ENCODE assay signal across 8 cellular contexts in genomic region chr16:11743308-11744074, GRCh38. TPM values are rescaled to one million over a fixed set of nuclear protein-coding genes. Genes with fewer than 3 reads are reported as not detected.
A peak's percentile ranks its signal among the peaks of the same experiment; 100 is the strongest.
DNase-seq lines count a peak whose midpoint lies in the region; ATAC-seq and TF ChIP-seq lines count a peak whose summit lies in the region.

No MANE protein-coding gene starts in this region.

- H3K27me3 ChIP-seq in fibroblast of lung (ENCODE audit: control insufficient read depth, insufficient read depth, low read length) (no peaks in the 10 kb centered on the region), neutrophil (no peaks in the 10 kb centered on the region)

- H3K4me1 ChIP-seq in ES-I3 (ENCODE audit: insufficient read depth, low read length), result peaks cover 4% of the 10 kb centered on the region; the same call in 1 of the 2 replicates
- peaks cover 7% of the 10 kb centered on the region for H3K4me1 ChIP-seq in fibroblast of lung (ENCODE audit: control insufficient read depth, extremely low read depth, insufficient read depth, low read length)
- peaks cover 32 to 33% of the 10 kb centered on the region in 2 experiments for H3K4me1 ChIP-seq in neutrophil (ENCODE audit: control insufficient read depth in 1 of 2, insufficient read depth in 1 of 2, low read depth in 1 of 2, low read length in 1 of 2)

- peak overlapping the region; percentile 77 for H3K4me3 ChIP-seq in Jurkat, Clone E6-1 (ENCODE audit: low read length)
- peak overlapping the region; percentile 37 to 64 (median 54) for H3K4me3 ChIP-seq in fibroblast of lung (replicated peaks in 1 of 4; ENCODE audit: control extremely low read depth in 1 of 4, insufficient read depth in 1 of 4, low read depth in 3 of 4, low read length in 4 of 4)
- peak overlapping the region; percentile 83 to 88 for H3K4me3 ChIP-seq in neutrophil (ENCODE audit: low read depth in 1 of 2, low read length in 1 of 2)

- H4K20me1 ChIP-seq in fibroblast of lung (ENCODE audit: control insufficient read depth, extremely low read depth, insufficient read depth, low read length), result no peaks in the 10 kb centered on the region

- peak overlapping the region; percentile 85 for H3K27ac ChIP-seq in fibroblast of lung (ENCODE audit: insufficient read depth, low read length)
- H3K27ac ChIP-seq in neutrophil, result peak overlapping the region; percentile 92

- ATAC-seq in HG02970 (IDR thresholded peaks at IDR 0.05; ENCODE audit: low FRiP score, unreplicated experiment) (no peak), GM18873 (IDR thresholded peaks at IDR 0.05; ENCODE audit: low FRiP score, unreplicated experiment) (no peak), HG03097 (IDR thresholded peaks at IDR 0.05; ENCODE audit: low FRiP score, unreplicated experiment) (no peak)

- peak overlapping the region; percentile 83 for H3K4me2 ChIP-seq in fibroblast of lung (ENCODE audit: extremely low read depth, insufficient read depth, low read length)

- DNase-seq in Jurkat, Clone E6-1 (ENCODE audit: low read depth, low spot score), result no peak
- DNase-seq in activated CD4-positive, alpha-beta T cell treated with anti-CD3 and anti-CD28 coated beads, Interleukin-2, amount 50 U/mL, for 1 hour, result peak; percentile 15
- DNase-seq in fibroblast of lung (ENCODE audit: low read depth in 2 of 2), result peak; percentile 50 to 68

- peak overlapping the region; percentile 61 for H2AFZ ChIP-seq in fibroblast of lung (ENCODE audit: low read length)

- peaks cover 30% of the 10 kb centered on the region for H3K79me2 ChIP-seq in fibroblast of lung (ENCODE audit: control insufficient read depth, insufficient read depth, low read length)

- H3K36me3 ChIP-seq in ES-I3 (ENCODE audit: insufficient read depth, low read length) (no peaks in the 10 kb centered on the region), fibroblast of lung (ENCODE audit: control insufficient read depth, insufficient read depth, low read length) (no peaks in the 10 kb centered on the region), neutrophil (peaks cover 6% of the 10 kb centered on the region)

- H3K9me3 ChIP-seq in ES-I3 (ENCODE audit: control insufficient read depth, insufficient read depth, low read length) (no peaks in the 10 kb centered on the region), fibroblast of lung (ENCODE audit: control insufficient read depth, insufficient read depth, low read depth, low read length) (no peaks in the 10 kb centered on the region), neutrophil (no peaks in the 10 kb centered on the region)

- H3K9ac ChIP-seq in ES-I3 (ENCODE audit: low read depth, low read length), result peak overlapping the region; percentile 94
- H3K9ac ChIP-seq in fibroblast of lung (ENCODE audit: insufficient read depth, low read length), result peak overlapping the region; percentile 62

- TF ChIP-seq CTCF in fibroblast of lung (conservative IDR thresholded peaks at IDR 0.05 in 1 of 2, IDR thresholded peaks at IDR 0.05 in 1 of 2; ENCODE audit: low read depth in 1 of 2, low read length in 2 of 2), result no peak
- TF ChIP-seq CTCF in neutrophil (IDR thresholded peaks at IDR 0.05), result no peak

RNA-seq across cellular contexts. Expression of gene TXNDC11, which starts 0.8 kb away (rescaled TPM):
- polyA plus RNA-seq in Jurkat, Clone E6-1 (2012; ENCODE audit: insufficient read depth, insufficient read length), result 17.9 TPM
- total RNA-seq in fibroblast of lung, result 16.9 and 26.8 TPM in 2 replicates
- 43.8 and 46.2 TPM in 2 replicates for polyA plus RNA-seq in fibroblast of lung
- 27.9 and 29.0 TPM in 2 replicates for polyA plus RNA-seq in fibroblast of lung (2012)
- 22.8 and 34.3 TPM in 2 replicates for polyA minus RNA-seq in fibroblast of lung (ENCODE audit: low replicate concordance)

RNA-seq across cellular contexts. Expression of gene ZC3H7A, which starts 53.6 kb away (rescaled TPM):
- 47.5 TPM for polyA plus RNA-seq in Jurkat, Clone E6-1 (2012; ENCODE audit: insufficient read depth, insufficient read length)
- 37.5 and 52.8 TPM in 2 replicates for total RNA-seq in fibroblast of lung
- polyA plus RNA-seq in fibroblast of lung, result 48.9 and 60.4 TPM in 2 replicates
- 35.6 and 39.9 TPM in 2 replicates for polyA plus RNA-seq in fibroblast of lung (2012)
- polyA minus RNA-seq in fibroblast of lung (ENCODE audit: low replicate concordance), result 21.8 and 27.5 TPM in 2 replicates
